ENCODE assay signal across 1 cellular context in genomic region chr2:154452906-154453493, GRCh38.
TF ChIP-seq lines count a peak whose summit lies in the region.

No MANE protein-coding gene starts in this region.

TF ChIP-seq in SK-N-SH, 30 proteins besides CTCF, POLR2A, EP300 and RAD21 (continued from another document):
- TF ChIP-seq IRF3 (IDR thresholded peaks at IDR 0.05; ENCODE audit: low read depth, low read length): no peak
- TF ChIP-seq MAX (IDR thresholded peaks at IDR 0.05; ENCODE audit: low read depth): no peak
- TF ChIP-seq PBX3 (IDR thresholded peaks at IDR 0.05): no peak
- no peak for TF ChIP-seq TCF12 (IDR thresholded peaks at IDR 0.05)
- no peak for TF ChIP-seq JUND (IDR thresholded peaks at IDR 0.05)
- TF ChIP-seq RXRA (IDR thresholded peaks at IDR 0.05; ENCODE audit: borderline replicate concordance, low read depth): no peak
- TF ChIP-seq FOXM1 (IDR thresholded peaks at IDR 0.05; ENCODE audit: low read depth): no peak
- no peak for TF ChIP-seq NFIC (IDR thresholded peaks at IDR 0.05; ENCODE audit: borderline replicate concordance)
- no peak for TF ChIP-seq MXI1 (IDR thresholded peaks at IDR 0.05; ENCODE audit: low read depth, low read length)
- no peak for TF ChIP-seq MEF2A (IDR thresholded peaks at IDR 0.05; ENCODE audit: borderline replicate concordance, low read depth)
- TF ChIP-seq RCOR1 (IDR thresholded peaks at IDR 0.05; ENCODE audit: low read length): no peak
